Comparison of ENCODE assay signal across 12 cellular contexts in the genomic region with DNA sequence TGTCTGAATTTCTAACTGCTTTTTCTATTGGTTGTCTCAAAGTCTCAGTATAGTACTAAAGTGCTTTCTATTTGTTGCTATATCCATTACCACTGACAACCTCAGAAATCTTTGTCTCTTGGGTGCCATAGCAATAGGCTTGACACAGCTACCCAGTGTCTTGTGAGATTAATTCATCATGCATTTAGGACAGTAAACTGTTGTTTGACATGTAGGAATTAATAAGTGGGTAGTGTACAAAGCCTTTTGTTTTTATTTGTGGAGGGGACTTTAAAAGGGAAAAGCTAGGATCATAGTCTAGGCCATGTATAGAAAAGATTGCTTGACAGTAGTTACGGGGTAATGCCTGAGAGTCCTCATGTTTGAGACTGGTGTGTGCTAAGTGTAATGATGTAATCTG.
"Had no signal": no experiment of that assay in that cellular context is flagged by ENCODE, and none has a peak within 500 bp of the region (broad histone marks: within the 10 kb centered on the region; RNA-seq: fewer than 3 reads in every experiment).

No MANE protein-coding gene starts in this region.

- H3K4me3 ChIP-seq: esophagus muscularis mucosa, heart left ventricle, pancreas, transverse colon had no signal

- ATAC-seq: activated T-helper 17 cell treated with anti-CD3 and anti-CD28 coated beads, Interleukin-2, amount 50 U/mL, for 72 hours; heart left ventricle; left lobe of liver; pancreas; stimulated activated effector memory CD8-positive, alpha-beta T cell treated with anti-CD3 and anti-CD28 coated beads, Interleukin-12 subunit alpha, Interleukin-12 subunit beta, amount 100 ng/mL, for 72 hours had no signal

- H3K9me3 ChIP-seq: esophagus muscularis mucosa, heart left ventricle, pancreas, transverse colon had no signal

- DNase-seq: activated CD4-positive, alpha-beta T cell treated with anti-CD3 and anti-CD28 coated beads for 48 hours; activated naive CD4-positive, alpha-beta T cell treated with anti-CD3 and anti-CD28 coated beads for 36 hours; heart left ventricle; islet precursor cell; pancreas; small intestine; transverse colon had no signal

- H3K36me3 ChIP-seq: esophagus muscularis mucosa, heart left ventricle, pancreas, transverse colon had no signal

- H3K27me3 ChIP-seq: esophagus muscularis mucosa, heart left ventricle, pancreas, transverse colon had no signal

- FAIRE-seq: astrocyte had no signal

- H3K27ac ChIP-seq: esophagus muscularis mucosa, heart left ventricle, pancreas, transverse colon had no signal
